Comparison of ENCODE assay signal across 16 cellular contexts in genomic region chr17:5813357-5813756, GRCh38.
DNase-seq lines count a peak whose midpoint lies in the region; ATAC-seq and TF ChIP-seq lines count a peak whose summit lies in the region.
"Had no signal": no experiment of that assay in that cellular context is flagged by ENCODE, and none has a peak within 500 bp of the region (broad histone marks: within the 10 kb centered on the region; RNA-seq: fewer than 3 reads in every experiment).

No MANE protein-coding gene starts in this region.

- no peak for TF ChIP-seq CTCF in WTC11 (IDR thresholded peaks at IDR 0.05)

- no peaks in the 10 kb centered on the region for H3K27me3 ChIP-seq in HUES48 (ENCODE audit: control insufficient read depth, insufficient read depth, low read length)

- H3K27me3 Mint-ChIP-seq in WTC11 (ENCODE audit: low read depth), result peaks cover 7% of the 10 kb centered on the region

- peaks cover 24% of the 10 kb centered on the region for H3K9me3 ChIP-seq in HUES48 (ENCODE audit: control insufficient read depth, insufficient read depth, low read length)

- ATAC-seq in WTC11 (peak; percentile 81), HG03457 (IDR thresholded peaks at IDR 0.05; ENCODE audit: unreplicated experiment) (no peak), GM19455 (IDR thresholded peaks at IDR 0.05; ENCODE audit: unreplicated experiment) (no peak)
- ATAC-seq: A549; CD8-positive, alpha-beta T cell; HCT116 had no signal

- H3K36me3 Mint-ChIP-seq in WTC11, result peaks cover 40% of the 10 kb centered on the region
- H3K36me3 Mint-ChIP-seq: CD14-positive monocyte; CD8-positive, alpha-beta T cell had no signal

- CTCF ChIA-PET in WTC11 (lab: Charles Lee), result interaction anchor here (0.6 to 1.4 kb wide), 4 partner anchors 12 to 255 kb away, joined by 3 to 8 read pairs (median 6); no protein-coding TSS in a partner anchor

- peak overlapping the region; percentile 2 for H3K27ac Mint-ChIP-seq in WTC11
- H3K27ac Mint-ChIP-seq: CD14-positive monocyte; CD8-positive, alpha-beta T cell had no signal

- no peak overlapping the region for H3K9ac ChIP-seq in HUES48 (ENCODE audit: low read depth, low read length)

- in situ Hi-C loops in KBM-7 (cut with MboI; ENCODE audit: low pct_unique_long_range_greater_than_20kb, low sequenced_read_pairs), result no loop called here

- H3K9me3 Mint-ChIP-seq in WTC11, result peaks cover 42% of the 10 kb centered on the region

- POLR2A ChIA-PET in WTC11 (lab: Charles Lee), result no interaction called here

- H3K4me3 ChIP-seq in HUES48 (ENCODE audit: low read depth, low read length), result no peak overlapping the region
- H3K4me3 ChIP-seq: A549 had no signal

- H3K4me1 Mint-ChIP-seq in WTC11, result peaks cover 38% of the 10 kb centered on the region
- H3K4me1 Mint-ChIP-seq: CD14-positive monocyte had no signal

- H3K27ac ChIP-seq in HUES48 (ENCODE audit: low read depth, low read length), result peak overlapping the region; percentile 46
- H3K27ac ChIP-seq: A549 had no signal

- no peak for DNase-seq in WTC11 (ENCODE audit: low spot score)
- peak; percentile 21 for DNase-seq in islet precursor cell
- no peak for DNase-seq in KBM-7
- DNase-seq in midbrain (lab: John Stamatoyannopoulos, UW), result no peak
- DNase-seq: CD8-positive, alpha-beta T cell; COR-L47; DMS153; DMS79 treated with DMSO at 0.1 percent for 48 hours; EL; GOT3 had no signal

- H3K4me3 Mint-ChIP-seq in WTC11, result no peak overlapping the region
- H3K4me3 Mint-ChIP-seq: CD14-positive monocyte; CD8-positive, alpha-beta T cell had no signal

- peaks cover 11% of the 10 kb centered on the region; the same call in 1 of the 2 replicates for H3K4me1 ChIP-seq in HUES48 (ENCODE audit: control insufficient read depth, insufficient read depth, low read length)
- H3K4me1 ChIP-seq: A549 had no signal

- H3K36me3 ChIP-seq in HUES48 (ENCODE audit: control insufficient read depth, insufficient read depth, low read length), result no peaks in the 10 kb centered on the region

TF ChIP-seq in WTC11, 78 proteins besides CTCF, POLR2A, EP300 and RAD21:
- TF ChIP-seq ZNF423 (CRISPR knock-in tag; IDR thresholded peaks at IDR 0.05) (0 out of 2 replicates have a peak, but pooled peaks have one; percentile 20), USF2 (CRISPR knock-in tag; IDR thresholded peaks at IDR 0.05) (0 out of 2 replicates have a peak, but pooled peaks have one; percentile 43), E2F4 (CRISPR knock-in tag; IDR thresholded peaks at IDR 0.05; ENCODE audit: borderline replicate concordance, low read depth) (no peak)
